Comparison of ENCODE assay signal across 9 cellular contexts in genomic region chr4:187814737-187815465, GRCh38.
DNase-seq lines count a peak whose midpoint lies in the region; ATAC-seq and TF ChIP-seq lines count a peak whose summit lies in the region.
"Had no signal": no experiment of that assay in that cellular context is flagged by ENCODE, and none has a peak within 500 bp of the region (broad histone marks: within the 10 kb centered on the region; RNA-seq: fewer than 3 reads in every experiment).

No MANE protein-coding gene starts in this region.

- no peak overlapping the region for H2AFZ ChIP-seq in Karpas-422 (ENCODE audit: low read length)

- no peak for DNase-seq in CD4-positive, alpha-beta memory T cell
- DNase-seq in NCI-H510A (lab: John Stamatoyannopoulos, UW) (peak; percentile 55), esophagus muscularis mucosa (ENCODE audit: extremely low spot score) (no peak), naive B cell (no peak), NOMO-1 treated with dmso at 0.1 percent for 144 hours (lab: John Stamatoyannopoulos, UW; ENCODE audit: unreplicated experiment) (no peak), middle frontal gyrus (ENCODE audit: extremely low spot score, low spot score) (no peak), Karpas-422 (no peak), posterior vena cava (ENCODE audit: low spot score) (no peak)
- DNase-seq: NCI-H1105 treated with DMSO at 0.1 percent for 48 hours had no signal

- no peaks in the 10 kb centered on the region for H3K36me3 ChIP-seq in CD4-positive, alpha-beta memory T cell (ENCODE audit: insufficient read depth, low read length)
- H3K36me3 ChIP-seq in esophagus muscularis mucosa (no peaks in the 10 kb centered on the region), Karpas-422 (ENCODE audit: insufficient read depth, low read length) (no peaks in the 10 kb centered on the region)

- CTCF ChIA-PET in CD4-positive, alpha-beta memory T cell (lab: Charles Lee; ENCODE audit: partially characterized antibody): no interaction called here

- H3K4me2 ChIP-seq in Karpas-422 (ENCODE audit: low read depth, low read length, poor library complexity, severe bottlenecking): no peak overlapping the region

- intact Hi-C loops in CD4-positive, alpha-beta memory T cell (cut with micrococcal nuclease): no loop called here
- intact Hi-C loops in esophagus muscularis mucosa (cut with DNase I): no loop called here
- intact Hi-C loops in posterior vena cava (cut with DNase I): no loop called here

- no peaks in the 10 kb centered on the region for H3K4me1 ChIP-seq in CD4-positive, alpha-beta memory T cell (ENCODE audit: insufficient read depth, low read length)
- H3K4me1 ChIP-seq in esophagus muscularis mucosa (no peaks in the 10 kb centered on the region), Karpas-422 (ENCODE audit: low read length) (no peaks in the 10 kb centered on the region)

- H3K4me1 Mint-ChIP-seq in CD4-positive, alpha-beta memory T cell: no peaks in the 10 kb centered on the region
- H3K4me1 Mint-ChIP-seq in naive B cell: no peaks in the 10 kb centered on the region

- no peaks in the 10 kb centered on the region for H3K36me3 Mint-ChIP-seq in CD4-positive, alpha-beta memory T cell
- no peaks in the 10 kb centered on the region for H3K36me3 Mint-ChIP-seq in naive B cell

- no peaks in the 10 kb centered on the region for H4K20me1 ChIP-seq in Karpas-422 (ENCODE audit: insufficient read depth, low read depth, low read length)

- H3K79me2 ChIP-seq in Karpas-422 (ENCODE audit: low read length): no peaks in the 10 kb centered on the region

- peak overlapping the region in 2 of 7 donors; percentile 14 to 78 for H3K27ac Mint-ChIP-seq in CD4-positive, alpha-beta memory T cell
- H3K27ac Mint-ChIP-seq in naive B cell: peak overlapping the region in 1 of 6 donors; percentile 10

- no peak overlapping the region for H3K4me3 ChIP-seq in CD4-positive, alpha-beta memory T cell (ENCODE audit: low read length in 2 of 2)
- H3K4me3 ChIP-seq in esophagus muscularis mucosa (peak overlapping the region; percentile 33 to 48 (median 40)), Karpas-422 (ENCODE audit: low read length) (no peak overlapping the region)

- H3K27me3 ChIP-seq in CD4-positive, alpha-beta memory T cell (ENCODE audit: insufficient read depth, low read length): no peaks in the 10 kb centered on the region
- H3K27me3 ChIP-seq in esophagus muscularis mucosa (no peaks in the 10 kb centered on the region), Karpas-422 (ENCODE audit: low read length) (no peaks in the 10 kb centered on the region)

- H3K9me3 Mint-ChIP-seq in CD4-positive, alpha-beta memory T cell: peaks cover 2 to 19% (median 10%) of the 10 kb centered on the region in 8 donors
- peaks cover 2 to 12% (median 5%) of the 10 kb centered on the region in 7 donors for H3K9me3 Mint-ChIP-seq in naive B cell

- no peaks in the 10 kb centered on the region for H3K9me2 ChIP-seq in Karpas-422 (replicated peaks; ENCODE audit: insufficient read depth, low read length)

- TF ChIP-seq POLR2A in esophagus muscularis mucosa (IDR thresholded peaks at IDR 0.05; ENCODE audit: low read depth): no peak

- no peak for TF ChIP-seq EP300 in esophagus muscularis mucosa (IDR thresholded peaks at IDR 0.05)

- H3K27me3 Mint-ChIP-seq in CD4-positive, alpha-beta memory T cell: no peaks in the 10 kb centered on the region
- no peaks in the 10 kb centered on the region for H3K27me3 Mint-ChIP-seq in naive B cell

- POLR2A ChIA-PET in CD4-positive, alpha-beta memory T cell (lab: Charles Lee; ENCODE audit: partially characterized antibody): no interaction called here

- no peak for ATAC-seq in naive B cell (ENCODE audit: low read depth in 2 of 2)

- 80% methylated on average over 28 of the region's 28 CpGs for WGBS in esophagus muscularis mucosa

- no peak for TF ChIP-seq CTCF in esophagus muscularis mucosa (IDR thresholded peaks at IDR 0.05)

- H3K4me3 Mint-ChIP-seq in CD4-positive, alpha-beta memory T cell: peak overlapping the region in 6 of 8 donors; percentile 4 to 81 (median 54)
- H3K4me3 Mint-ChIP-seq in naive B cell: peak overlapping the region in 5 of 8 donors; percentile 22 to 86 (median 44)

- no peak overlapping the region for H3K27ac ChIP-seq in CD4-positive, alpha-beta memory T cell (ENCODE audit: low read depth, low read length)
- peak overlapping the region in 3 of 4 donors; percentile 38 to 62 (median 38) for H3K27ac ChIP-seq in esophagus muscularis mucosa (replicated peaks in 1 of 4)
- H3K27ac ChIP-seq in Karpas-422 (ENCODE audit: low read length): no peak overlapping the region

- peaks cover 0 to 4% of the 10 kb centered on the region in 2 donors for H3K9me3 ChIP-seq in CD4-positive, alpha-beta memory T cell (ENCODE audit: control insufficient read depth in 1 of 2, low read length in 2 of 2)
- H3K9me3 ChIP-seq in esophagus muscularis mucosa: no peaks in the 10 kb centered on the region
- H3K9me3 ChIP-seq in Karpas-422 (ENCODE audit: low read length): no peaks in the 10 kb centered on the region

- H3K9ac ChIP-seq in Karpas-422 (ENCODE audit: low read length): no peak overlapping the region

Comparison
In these comparisons a context has a peak if more than half of its experiments do, and no peak if none do; other contexts are left out.
1. H3K27ac ChIP-seq: peak in esophagus muscularis mucosa (3 of 4); none in CD4-positive, alpha-beta memory T cell (single experiment) and Karpas-422 (single experiment).
2. H3K4me3 ChIP-seq: peak in esophagus muscularis mucosa (4 of 4); none in CD4-positive, alpha-beta memory T cell (0 of 2) and Karpas-422 (single experiment).